7 cellular contexts compared by ENCODE assay signal in the genomic region with DNA sequence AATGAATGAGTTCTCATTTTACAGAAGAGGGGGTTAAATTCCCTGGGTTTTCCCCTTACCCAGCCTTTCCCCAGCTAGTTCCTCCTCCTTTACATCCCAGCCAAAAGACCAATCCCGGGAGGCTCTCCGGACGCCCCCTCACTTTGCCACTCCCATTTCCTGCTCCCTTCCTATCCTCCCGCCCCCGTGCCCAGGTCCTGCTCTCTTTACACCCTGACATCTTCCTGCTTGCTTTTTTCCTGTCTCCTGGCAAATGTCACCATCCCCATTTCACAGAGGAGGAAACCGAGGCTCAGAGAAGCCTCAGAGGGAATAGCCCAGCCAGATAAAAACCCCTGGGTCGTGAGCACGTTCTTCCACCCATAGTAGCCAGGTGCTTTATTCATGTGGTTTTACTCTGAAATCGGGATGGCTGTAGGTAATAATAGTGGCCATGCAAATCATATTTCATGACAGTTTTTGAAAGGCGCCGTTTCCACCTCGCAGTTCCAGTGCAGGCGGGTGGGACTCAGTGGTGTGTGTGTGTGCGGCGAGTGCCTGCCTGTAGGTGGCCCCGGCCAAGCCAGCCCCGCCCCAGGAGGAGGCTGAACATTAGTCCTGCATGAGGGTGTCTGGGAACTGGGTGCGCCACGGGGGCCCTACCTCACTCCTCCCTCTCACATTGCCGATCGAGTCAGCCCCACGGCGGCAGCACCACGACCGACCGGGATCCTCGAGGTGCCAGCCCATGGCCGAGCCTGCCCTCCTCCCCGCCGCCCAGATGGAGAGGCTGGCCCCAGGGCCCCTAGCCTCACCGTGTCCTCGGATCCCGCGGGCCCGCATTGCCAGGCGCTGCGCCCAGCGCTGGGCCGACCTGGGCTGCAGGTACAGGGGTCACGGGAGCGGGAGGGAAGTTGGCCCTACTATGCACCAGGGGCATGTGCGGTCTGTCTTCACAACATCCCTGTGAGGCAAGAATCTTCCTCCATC. TPM values are rescaled to one million over a fixed set of nuclear protein-coding genes. Genes with fewer than 3 reads are reported as not detected.
DNase-seq lines count a peak whose midpoint lies in the region; ATAC-seq and TF ChIP-seq lines count a peak whose summit lies in the region.

A gene (plus strand): TSS at position 594 of the 969 bp plus-strand sequence.

- no peak within 1 kb of the TSS for H3K27ac ChIP-seq in dorsolateral prefrontal cortex

- H3K4me3 Mint-ChIP-seq in nephron, result peak within 1 kb of the TSS in 2 of 3 experiments; percentile 24 to 27

- H3K27me3 Mint-ChIP-seq in nephron (ENCODE audit: low read depth), result peaks cover 81% of the 10 kb centered on the region

- H3K9me3 Mint-ChIP-seq in nephron, result no peaks in the 10 kb centered on the region

- H3K27ac Mint-ChIP-seq in nephron, result no peak within 1 kb of the TSS

- DNase-seq in NCI-H146 (lab: John Stamatoyannopoulos, UW) (peak; percentile 54), dermis blood vessel endothelial cell (peak; percentile 45), amniotic stem cell (lab: John Stamatoyannopoulos, UW) (no peak), dorsolateral prefrontal cortex (no peak)

- TF ChIP-seq CTCF in nephron (IDR thresholded peaks at IDR 0.05; ENCODE audit: unreplicated experiment in 3 of 3) (peak in 1 of 3 experiments; percentile 12), dorsolateral prefrontal cortex (IDR thresholded peaks at IDR 0.05 in 54 of 56, conservative IDR thresholded peaks at IDR 0.05 in 2 of 56; ENCODE audit: low read depth in 1 of 56, partially characterized antibody in 56 of 56) (no peak)

- H3K4me1 Mint-ChIP-seq in nephron, result peaks cover 12% of the 10 kb centered on the region

- H3K36me3 Mint-ChIP-seq in nephron (ENCODE audit: low read depth), result no peaks in the 10 kb centered on the region

- intact Hi-C loops in dorsolateral prefrontal cortex (cut with DNase I), result no loop called here

- ATAC-seq in GM19351 (IDR thresholded peaks at IDR 0.05; ENCODE audit: unreplicated experiment) (peak; percentile 62), GM19397 (IDR thresholded peaks at IDR 0.05; ENCODE audit: unreplicated experiment) (no peak)

- H3K4me3 ChIP-seq in dorsolateral prefrontal cortex, result no peak within 1 kb of the TSS

- peaks cover 0 to 43% (median 25%) of the 10 kb centered on the region in 45 donors for H3K27me3 ChIP-seq in dorsolateral prefrontal cortex

RNA-seq across cellular contexts. Expression of the gene that starts here (rescaled TPM):
- total RNA-seq in dermis blood vessel endothelial cell (0.09 TPM in 1 of 2 replicates, not detected in the other), dorsolateral prefrontal cortex (1 to 10 TPM in 1 of 120 experiments, under 1 TPM in 17, not detected in 102; 0.13 to 1.3 (median 0.37) TPM)

Comparison
In these comparisons a context has a peak if more than half of its experiments do, and no peak if none do; other contexts are left out.
1. Peak in DNase-seq in dermis blood vessel endothelial cell; RNA of the gene not detected or under 1 TPM.